31 cellular contexts compared by ENCODE assay signal in the genomic region with DNA sequence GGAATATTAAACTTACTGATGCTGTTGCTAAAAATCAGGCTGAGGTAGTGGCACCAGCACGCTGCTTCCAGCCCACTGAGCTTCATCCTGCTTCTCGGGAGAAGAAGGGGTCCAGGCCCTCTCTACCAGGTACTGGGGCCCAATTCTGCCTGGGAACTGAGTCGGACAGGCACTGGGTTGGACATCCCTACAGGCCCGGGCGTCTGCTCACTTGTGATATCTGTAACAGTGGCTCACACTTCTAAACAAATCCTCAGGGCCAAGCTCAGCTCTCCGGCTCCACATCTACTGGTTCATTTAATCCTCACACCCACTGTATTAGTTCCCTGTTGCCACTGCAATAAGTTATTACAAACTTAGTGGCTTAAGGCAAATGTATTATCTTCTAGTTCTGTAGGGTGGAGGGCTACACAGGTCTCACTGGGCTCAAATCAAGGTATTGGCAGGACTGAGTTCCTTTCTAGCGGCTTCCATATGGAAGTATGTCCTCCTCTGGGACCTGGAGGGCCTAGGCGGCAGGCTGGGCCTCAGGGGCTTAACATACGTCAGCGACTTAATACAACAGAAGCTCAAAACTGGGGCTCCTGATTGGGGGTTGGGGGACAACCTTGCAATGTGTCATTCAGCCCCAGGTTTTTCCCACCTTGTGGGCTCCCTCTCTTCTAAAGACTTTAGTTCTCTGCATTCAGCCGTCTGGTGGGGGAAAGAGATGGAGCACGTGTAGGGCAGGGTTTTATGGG. TPM values are rescaled to one million over a fixed set of nuclear protein-coding genes. Genes with fewer than 3 reads are reported as not detected.
"Had no signal": no experiment of that assay in that cellular context is flagged by ENCODE, and none has a peak within 500 bp of the region (broad histone marks: within the 10 kb centered on the region; RNA-seq: fewer than 3 reads in every experiment).

No MANE protein-coding gene starts in this region.

- H3K4me3 ChIP-seq: heart right ventricle, left lung, mucosa of descending colon, pancreas, prostate gland, skin epidermis, tibial nerve had no signal

- H3K27ac ChIP-seq: foreskin keratinocyte, left lung, pancreas, prostate gland, VCaP had no signal

- H3K4me1 ChIP-seq: foreskin keratinocyte, prostate gland had no signal

- H3K36me3 ChIP-seq: heart right ventricle, left lung, pancreas, prostate gland, tibial nerve had no signal

- H3K9me3 ChIP-seq: heart right ventricle, left lung, mucosa of descending colon, pancreas, prostate gland, tibial nerve had no signal

- DNase-seq: activated CD4-positive, alpha-beta T cell treated with anti-CD3 and anti-CD28 coated beads for 48 hours; activated CD4-positive, alpha-beta T cell treated with anti-CD3 and anti-CD28 coated beads, Interleukin-2, amount 50 U/mL, for 48 hours; activated CD8-positive, alpha-beta memory T cell treated with anti-CD3 and anti-CD28 coated beads for 24 hours; activated gamma-delta T cell; activated naive CD4-positive, alpha-beta T cell treated with anti-CD3 and anti-CD28 coated beads, Interleukin-2, amount 10 ng/mL, durations not matched to agents 7 days and 5 days; activated naive CD8-positive, alpha-beta T cell treated with anti-CD3 and anti-CD28 coated beads, Interleukin-2, amount 10 ng/mL, durations not matched to agents 7 days and 5 days; caudate nucleus; cortex of kidney; endodermal cell; foreskin keratinocyte; heart right ventricle; left lung; mucosa of descending colon; nephron progenitor cell; retina; stimulated activated CD4-positive, alpha-beta T cell treated with anti-CD3 and anti-CD28 coated beads, Interleukin-12 subunit alpha, Interleukin-12 subunit beta, amount 100 ng/mL, for 4 hours; stimulated activated CD4-positive, alpha-beta T cell treated with anti-CD3 and anti-CD28 coated beads, Interleukin-4, amount 100 ng/mL, for 24 hours; T-helper 9 cell had no signal

- H3K27me3 ChIP-seq: pancreas had no signal

- ATAC-seq: activated CD4-positive, CD25-positive, alpha-beta regulatory T cell treated with anti-CD3 and anti-CD28 coated beads, Interleukin-2, amount 50 U/mL, for 24 hours; esophagus mucosa; foreskin keratinocyte; heart right ventricle; left lung; mucosa of descending colon; pancreas; sciatic nerve; stimulated activated effector memory CD8-positive, alpha-beta T cell treated with anti-CD3 and anti-CD28 coated beads, Interleukin-12 subunit alpha, Interleukin-12 subunit beta, amount 100 ng/mL, for 72 hours had no signal

RNA-seq across cellular contexts. Expression of a gene that starts 1.6 kb away (rescaled TPM):
- total RNA-seq: activated naive CD8-positive, alpha-beta T cell treated with anti-CD3 and anti-CD28 coated beads, Interleukin-2, amount 10 ng/mL, durations not matched to agents 7 days and 5 days; foreskin keratinocyte; lung microvascular endothelial cell; myocyte had no signal

RNA-seq across cellular contexts. Expression of a gene that starts 28.9 kb away (rescaled TPM):
- total RNA-seq: activated naive CD8-positive, alpha-beta T cell treated with anti-CD3 and anti-CD28 coated beads, Interleukin-2, amount 10 ng/mL, durations not matched to agents 7 days and 5 days; endodermal cell; foreskin keratinocyte; lung microvascular endothelial cell; T-helper 1 cell treated with Interleukin-12 subunit alpha and Interleukin-12 subunit beta and Interleukin-4 antibody, amounts not matched to agents 30 ng/mL and 1 ng/mL, for 36 hours; urinary bladder had no signal
- polyA plus RNA-seq: foreskin keratinocyte had no signal
